ENCODE assay signal across 22 cellular contexts in the genomic region with DNA sequence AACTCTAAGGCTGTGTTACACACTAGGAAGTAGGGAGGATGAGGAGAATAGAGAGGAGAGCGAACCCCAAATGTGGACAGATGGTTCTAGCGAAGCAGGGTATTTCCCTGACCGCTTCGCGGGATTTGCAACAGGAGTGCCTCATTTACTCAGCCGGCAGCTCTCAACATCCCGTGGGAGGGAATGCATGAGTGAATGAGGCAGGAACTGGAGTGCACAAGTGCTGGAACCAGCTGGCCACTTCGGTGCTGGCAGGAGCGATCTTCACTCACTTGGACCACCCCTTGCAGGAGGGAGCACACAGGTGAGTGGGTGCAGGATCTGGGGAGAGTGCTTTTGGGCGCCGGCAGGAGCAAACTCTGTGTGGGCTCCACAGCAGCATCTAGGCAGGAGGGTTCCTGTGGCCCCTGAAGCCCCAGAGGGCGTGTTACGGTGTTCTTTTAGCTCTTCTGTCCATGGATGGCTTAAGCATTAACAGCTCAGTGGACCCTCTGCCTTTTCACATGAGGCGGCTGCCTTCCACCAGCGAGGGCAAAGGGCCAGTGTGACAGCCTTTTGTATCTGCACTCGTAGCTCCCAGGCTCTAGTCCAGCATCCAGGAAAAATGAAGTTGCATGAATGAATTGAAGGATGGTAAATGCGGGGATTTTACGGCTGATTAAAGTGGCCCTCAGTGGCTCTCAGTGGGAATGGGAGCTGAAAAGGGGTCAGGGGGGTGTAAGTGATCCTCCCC. TPM values are rescaled to one million over a fixed set of nuclear protein-coding genes. Genes with fewer than 3 reads are reported as not detected.
A peak's percentile ranks its signal among the peaks of the same experiment; 100 is the strongest.
DNase-seq lines count a peak whose midpoint lies in the region; ATAC-seq and TF ChIP-seq lines count a peak whose summit lies in the region.
"Had no signal": no experiment of that assay in that cellular context is flagged by ENCODE, and none has a peak within 500 bp of the region (broad histone marks: within the 10 kb centered on the region; RNA-seq: fewer than 3 reads in every experiment).

No MANE protein-coding gene starts in this region.

- H3K4me3 ChIP-seq in H7 (ENCODE audit: insufficient read depth, low read depth, low read length) = no peak overlapping the region
- H3K4me3 ChIP-seq in neural progenitor cell = no peak overlapping the region
- no peak overlapping the region for H3K4me3 ChIP-seq in coronary artery
- H3K4me3 ChIP-seq: breast epithelium, lower lobe of right lung, tibial nerve had no signal

- no peaks in the 10 kb centered on the region for H3K36me3 ChIP-seq in H7 (replicated peaks; ENCODE audit: control insufficient read depth, insufficient read depth, low read length)
- no peaks in the 10 kb centered on the region for H3K36me3 ChIP-seq in neural progenitor cell
- H3K36me3 ChIP-seq: breast epithelium, lower lobe of right lung, tibial nerve had no signal

- H3K4me3 Mint-ChIP-seq in neural progenitor cell (no peak overlapping the region), T-cell (no peak overlapping the region), type B pancreatic cell (no peak overlapping the region)
- H3K4me3 Mint-ChIP-seq: activated CD4-positive, alpha-beta T cell treated with anti-CD3 and anti-CD28 coated beads, Interleukin-2, amount 10 ng/mL, durations not matched to agents 7 days and 5 days; activated naive CD4-positive, alpha-beta T cell treated with anti-CD3 and anti-CD28 coated beads, Interleukin-2, amount 10 ng/mL, durations not matched to agents 7 days and 5 days; activated T-cell treated with anti-CD3 and anti-CD28 coated beads, Interleukin-2, amount 50 U/mL, for 72 hours; CD8-positive, alpha-beta T cell; stimulated activated naive CD8-positive, alpha-beta T cell treated with anti-CD3 and anti-CD28 coated beads, Interleukin-15, amount 100 ng/mL, for 72 hours had no signal

- H3F3A ChIP-seq in neural progenitor cell (ENCODE audit: low read depth) = no peaks in the 10 kb centered on the region

- TF ChIP-seq CTCF in neural progenitor cell (IDR thresholded peaks at IDR 0.05) (no peak), coronary artery (IDR thresholded peaks at IDR 0.05) (no peak), type B pancreatic cell (conservative IDR thresholded peaks at IDR 0.05) (no peak)

- peak; percentile 1 for DNase-seq in COLO668 (lab: John Stamatoyannopoulos, UW; ENCODE audit: unreplicated experiment)
- DNase-seq in H7 = peak; percentile 25
- DNase-seq in NCI-H524 (lab: John Stamatoyannopoulos, UW) = peak; percentile 86 to 93
- peak; percentile 8 for DNase-seq in neural progenitor cell (ENCODE audit: low spot score)
- no peak for DNase-seq in coronary artery (ENCODE audit: low spot score)
- no peak for DNase-seq in NCI-H128 (lab: John Stamatoyannopoulos, UW; ENCODE audit: unreplicated experiment)
- no peak for DNase-seq in T-cell
- DNase-seq in type B pancreatic cell (ENCODE audit: extremely low spot score, unreplicated experiment) = no peak
- DNase-seq: activated CD4-positive, alpha-beta T cell treated with anti-CD3 and anti-CD28 coated beads, Interleukin-2, amount 10 ng/mL, durations not matched to agents 7 days and 5 days; activated naive CD4-positive, alpha-beta T cell treated with anti-CD3 and anti-CD28 coated beads, Interleukin-2, amount 10 ng/mL, durations not matched to agents 7 days and 5 days; activated T-cell treated with anti-CD3 and anti-CD28 coated beads, Interleukin-2, amount 50 U/mL, for 72 hours; CD8-positive, alpha-beta T cell; cortex of kidney; lower lobe of right lung; NCI-H1048; PC-3; Right ventricle myocardium superior; stimulated activated naive CD8-positive, alpha-beta T cell treated with anti-CD3 and anti-CD28 coated beads, Interleukin-15, amount 100 ng/mL, for 72 hours; T-helper 9 cell had no signal

- H3K36me3 Mint-ChIP-seq in neural progenitor cell (no peaks in the 10 kb centered on the region), T-cell (no peaks in the 10 kb centered on the region), type B pancreatic cell (no peaks in the 10 kb centered on the region)
- H3K36me3 Mint-ChIP-seq: activated naive CD4-positive, alpha-beta T cell treated with anti-CD3 and anti-CD28 coated beads, Interleukin-2, amount 10 ng/mL, durations not matched to agents 7 days and 5 days; CD8-positive, alpha-beta T cell had no signal

- H2AFZ ChIP-seq in neural progenitor cell (replicated peaks) = no peak overlapping the region

- no peak overlapping the region for H3K27ac Mint-ChIP-seq in neural progenitor cell
- no peak overlapping the region for H3K27ac Mint-ChIP-seq in T-cell
- no peak overlapping the region for H3K27ac Mint-ChIP-seq in type B pancreatic cell
- H3K27ac Mint-ChIP-seq: activated CD4-positive, alpha-beta T cell treated with anti-CD3 and anti-CD28 coated beads, Interleukin-2, amount 10 ng/mL, durations not matched to agents 7 days and 5 days; activated naive CD4-positive, alpha-beta T cell treated with anti-CD3 and anti-CD28 coated beads, Interleukin-2, amount 10 ng/mL, durations not matched to agents 7 days and 5 days; CD8-positive, alpha-beta T cell; progenitor cell of endocrine pancreas; stimulated activated naive CD8-positive, alpha-beta T cell treated with anti-CD3 and anti-CD28 coated beads, Interleukin-15, amount 100 ng/mL, for 72 hours had no signal

- H3K9me3 Mint-ChIP-seq in neural progenitor cell (no peaks in the 10 kb centered on the region), T-cell (no peaks in the 10 kb centered on the region), type B pancreatic cell (no peaks in the 10 kb centered on the region)
- H3K9me3 Mint-ChIP-seq: activated CD4-positive, alpha-beta T cell treated with anti-CD3 and anti-CD28 coated beads, Interleukin-2, amount 10 ng/mL, durations not matched to agents 7 days and 5 days; activated naive CD4-positive, alpha-beta T cell treated with anti-CD3 and anti-CD28 coated beads, Interleukin-2, amount 10 ng/mL, durations not matched to agents 7 days and 5 days; activated T-cell treated with anti-CD3 and anti-CD28 coated beads, Interleukin-2, amount 50 U/mL, for 72 hours; CD8-positive, alpha-beta T cell; stimulated activated naive CD8-positive, alpha-beta T cell treated with anti-CD3 and anti-CD28 coated beads, Interleukin-15, amount 100 ng/mL, for 72 hours had no signal

- POLR2A ChIA-PET in T-cell (lab: Charles Lee) = no interaction called here

- CTCF ChIA-PET in T-cell (lab: Charles Lee) = no interaction called here

- peak overlapping the region; percentile 39 for H3K4me2 ChIP-seq in neural progenitor cell

- ATAC-seq in T-cell (replicated peaks in 1 of 4) = no peak
- ATAC-seq: activated T-cell treated with anti-CD3 and anti-CD28 coated beads, Interleukin-2, amount 50 U/mL, for 72 hours; CD8-positive, alpha-beta T cell; lower lobe of right lung; PC-3; stimulated activated naive CD8-positive, alpha-beta T cell treated with anti-CD3 and anti-CD28 coated beads, Interleukin-15, amount 100 ng/mL, for 72 hours had no signal

- H3K27me3 ChIP-seq in H7 (ENCODE audit: control insufficient read depth, insufficient read depth, low read length) (peaks cover 9% of the 10 kb centered on the region), neural progenitor cell (peaks cover 91% of the 10 kb centered on the region)

- no peaks in the 10 kb centered on the region for H3K9me3 ChIP-seq in neural progenitor cell (ENCODE audit: low read depth)
- H3K9me3 ChIP-seq: breast epithelium, lower lobe of right lung, tibial nerve had no signal

- H3K27ac ChIP-seq in neural progenitor cell (no peak overlapping the region), coronary artery (no peak overlapping the region)
- H3K27ac ChIP-seq: breast epithelium, lower lobe of right lung, tibial nerve had no signal

- H4K20me1 ChIP-seq in neural progenitor cell (ENCODE audit: low read depth) = peaks cover 9% of the 10 kb centered on the region

- H3K4me1 Mint-ChIP-seq in neural progenitor cell = peaks cover 5% of the 10 kb centered on the region
- H3K4me1 Mint-ChIP-seq in T-cell = no peaks in the 10 kb centered on the region
- no peaks in the 10 kb centered on the region for H3K4me1 Mint-ChIP-seq in type B pancreatic cell (ENCODE audit: unreplicated experiment)
- H3K4me1 Mint-ChIP-seq: activated CD4-positive, alpha-beta T cell treated with anti-CD3 and anti-CD28 coated beads, Interleukin-2, amount 10 ng/mL, durations not matched to agents 7 days and 5 days; activated naive CD4-positive, alpha-beta T cell treated with anti-CD3 and anti-CD28 coated beads, Interleukin-2, amount 10 ng/mL, durations not matched to agents 7 days and 5 days; stimulated activated naive CD8-positive, alpha-beta T cell treated with anti-CD3 and anti-CD28 coated beads, Interleukin-15, amount 100 ng/mL, for 72 hours had no signal

- peaks cover 10% of the 10 kb centered on the region for H3K4me1 ChIP-seq in neural progenitor cell
- H3K4me1 ChIP-seq: breast epithelium, lower lobe of right lung, tibial nerve had no signal

- peaks cover 39% of the 10 kb centered on the region for H3K27me3 Mint-ChIP-seq in neural progenitor cell (ENCODE audit: insufficient read depth, low read depth)
- H3K27me3 Mint-ChIP-seq in T-cell = peaks cover 24 to 55% of the 10 kb centered on the region in 2 donors
- H3K27me3 Mint-ChIP-seq in type B pancreatic cell = peaks cover 77% of the 10 kb centered on the region

- H3K9ac ChIP-seq in neural progenitor cell = no peak overlapping the region

- H3K79me2 ChIP-seq in neural progenitor cell (ENCODE audit: low read depth) = no peaks in the 10 kb centered on the region

RNA-seq across cellular contexts. Expression of a gene that starts 17.4 kb away (rescaled TPM):
- 81.8 and 85.4 TPM in 2 replicates for total RNA-seq in H7 (2014; rRNA removed; shearing (Covaris generic))
- total RNA-seq in neural progenitor cell (ENCODE audit: low replicate concordance) = 68.4 and 83.5 TPM in 2 replicates
- 10 to 100 TPM; 44.2 to 54.6 (median 51.3) TPM for total RNA-seq in T-cell
- 34.6 and 43.3 TPM in 2 replicates for total RNA-seq in type B pancreatic cell (ENCODE audit: low replicate concordance)

Comparison
In these comparisons a context has a peak if more than half of its experiments do, and no peak if none do; other contexts are left out.
1. DNase-seq: peak in COLO668 (single experiment), H7 (single experiment), NCI-H524 (2 of 2) and neural progenitor cell (single experiment); none in coronary artery (single experiment), NCI-H128 (single experiment), T-cell (0 of 34) and type B pancreatic cell (single experiment).